ENCODE assay signal across 8 cellular contexts in the genomic region with DNA sequence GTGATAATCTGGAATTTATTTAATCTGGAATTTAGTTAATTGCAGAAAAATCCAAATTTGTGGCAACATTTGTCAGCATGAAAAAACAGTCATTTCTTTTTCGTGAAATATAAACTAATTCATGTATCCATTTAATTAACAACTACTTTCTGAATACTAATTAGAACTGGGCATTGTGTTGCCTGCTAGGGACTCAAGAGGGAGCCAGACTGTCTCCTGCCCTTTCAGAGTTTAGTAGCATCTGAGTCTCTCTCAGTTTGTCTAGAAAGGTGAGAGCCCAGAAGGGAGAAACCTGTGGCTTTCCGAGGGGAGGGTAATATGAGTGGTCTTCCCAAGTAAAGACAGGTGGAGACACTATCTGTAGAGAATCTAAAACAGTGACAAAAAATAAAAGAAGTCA.
DNase-seq lines count a peak whose midpoint lies in the region; ATAC-seq, FAIRE-seq and TF ChIP-seq lines count a peak whose summit lies in the region.

No MANE protein-coding gene starts in this region.

- H3K9me3 ChIP-seq in spleen = peaks cover 0 to 13% (median 4%) of the 10 kb centered on the region in 8 donors

- intact Hi-C loops in spleen (cut with DNase I; ENCODE audit: low total_unique reads) = no loop called here

- peaks cover 0 to under 1% (median 0%) of the 10 kb centered on the region in 7 donors for H3K27me3 ChIP-seq in spleen (replicated peaks in 1 of 7)

- H3K4me3 ChIP-seq in astrocyte of the spinal cord (ENCODE audit: low read depth, low read length) (no peak overlapping the region), spleen (no peak overlapping the region)

- no peak for TF ChIP-seq POLR2A in spleen (IDR thresholded peaks at IDR 0.05)

- DNase-seq in AG09319 (ENCODE audit: extremely low read depth, low read depth) (no peak), astrocyte of the spinal cord (ENCODE audit: low read depth, low spot score) (no peak), kidney glomerular epithelial cell (lab: John Stamatoyannopoulos, UW) (no peak), spleen (no peak), D721Med (ENCODE audit: insufficient read length, low spot score) (no peak)

- 71 to 82% (median 76%) methylated on average over 2 of the region's 2 CpGs for WGBS in spleen, 5 donors

- no peak overlapping the region for H3K27ac ChIP-seq in spleen

- peak; percentile 75 for ATAC-seq in GM18873 (IDR thresholded peaks at IDR 0.05; ENCODE audit: low FRiP score, unreplicated experiment)
- peak; percentile 65 for ATAC-seq in HG03066 (IDR thresholded peaks at IDR 0.05; ENCODE audit: low read depth, unreplicated experiment)
- no peak for ATAC-seq in HG02840 (IDR thresholded peaks at IDR 0.05; ENCODE audit: low FRiP score, unreplicated experiment)

- H3K4me1 ChIP-seq in spleen = peaks cover 0 to 3% (median 0%) of the 10 kb centered on the region in 6 donors

- in situ Hi-C loops in astrocyte of the spinal cord (cut with HindIII; ENCODE audit: low sequenced_read_pairs) = no loop called here

- no peaks in the 10 kb centered on the region for H3K36me3 ChIP-seq in spleen

- TF ChIP-seq CTCF in AG09319 (IDR thresholded peaks at IDR 0.05; ENCODE audit: low read depth, low read length) (peak; percentile 10; the same call in 1 of the 2 replicates), astrocyte of the spinal cord (IDR thresholded peaks at IDR 0.05; ENCODE audit: low read depth, low read length) (peak; percentile 36), spleen (IDR thresholded peaks at IDR 0.05 in 8 of 11, conservative IDR thresholded peaks at IDR 0.05 in 3 of 11) (peak in 1 of 11 experiments; percentile 11), D721Med (IDR thresholded peaks at IDR 0.05; ENCODE audit: insufficient read depth, missing control alignments) (no peak)

- no peak for FAIRE-seq in D721Med (lab: Jason Lieb, UNC)
